In the genomic region with DNA sequence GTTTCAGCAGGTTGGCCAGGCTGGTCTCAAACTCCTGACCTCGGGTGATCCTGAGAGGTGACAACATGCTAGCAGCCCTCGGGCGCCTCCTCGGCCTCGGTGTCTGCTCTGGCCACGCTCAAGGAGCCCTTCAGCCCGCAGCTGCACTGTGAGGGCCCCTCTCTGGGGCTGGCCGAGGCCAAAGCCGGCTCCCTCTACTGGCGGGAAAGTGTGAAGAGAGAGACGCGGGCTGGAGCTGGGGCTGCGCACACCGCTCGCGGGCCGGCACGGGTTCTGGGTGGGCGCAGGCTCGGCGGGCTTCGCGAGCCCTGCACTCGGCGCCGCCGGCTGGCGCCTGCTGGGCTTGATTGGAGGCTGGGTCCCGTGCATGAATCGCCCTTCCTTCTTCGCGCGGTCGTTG, we compare ENCODE assay signal across 21 cellular contexts.
DNase-seq lines count a peak whose midpoint lies in the region; TF ChIP-seq lines count a peak whose summit lies in the region.
"Had no signal": no experiment of that assay in that cellular context is flagged by ENCODE, and none has a peak within 500 bp of the region (broad histone marks: within the 10 kb centered on the region; RNA-seq: fewer than 3 reads in every experiment).

No MANE protein-coding gene starts in this region.

- no peak overlapping the region for H3K27ac Mint-ChIP-seq in nephron progenitor cell

- intact Hi-C loops in prostate gland (cut with DNase I) = no loop called here

- H3K4me1 ChIP-seq in prostate gland (replicated peaks) = no peaks in the 10 kb centered on the region
- H3K4me1 ChIP-seq: adrenal gland had no signal

- no peak overlapping the region for H3K4me3 Mint-ChIP-seq in nephron progenitor cell

- peak; percentile 92 for DNase-seq in ELF-1 (ENCODE audit: low read depth, low spot score)
- no peak for DNase-seq in LNCaP clone FGC (ENCODE audit: low read depth)
- DNase-seq in epithelial cell of proximal tubule (ENCODE audit: low read depth) = no peak
- DNase-seq in nephron progenitor cell = peak; percentile 42
- DNase-seq in prostate gland (ENCODE audit: low spot score) = no peak
- DNase-seq in DMS 273 treated with DMSO at 0.1 percent for 48 hours (lab: John Stamatoyannopoulos, UW) = no peak
- DNase-seq in stimulated activated CD4-positive, alpha-beta T cell treated with anti-CD3 and anti-CD28 coated beads, Interleukin-4, amount 100 ng/mL, for 1 hour = no peak
- no peak for DNase-seq in activated CD4-positive, CD25-positive, alpha-beta regulatory T cell (lab: John Stamatoyannopoulos, UW)
- DNase-seq: activated CD4-positive, alpha-beta T cell treated with anti-CD3 and anti-CD28 coated beads for 1 hour; activated effector memory CD4-positive, alpha-beta T cell treated with Interleukin-2 at 50 U/mL for 16 hours; adrenal gland; central memory CD4-positive, alpha-beta T cell; COR-L47; effector memory CD4-positive, alpha-beta T cell; EL; hippocampal formation; NCI-H1092; NCI-H69; ovary; stimulated activated CD4-positive, alpha-beta T cell treated with anti-CD3 and anti-CD28 coated beads, Interleukin-4, amount 100 ng/mL, for 4 hours; substantia nigra had no signal

- no peak for TF ChIP-seq POLR2A in prostate gland (IDR thresholded peaks at IDR 0.05)

- H3K36me3 Mint-ChIP-seq in nephron progenitor cell (ENCODE audit: low read depth) = no peaks in the 10 kb centered on the region

- TF ChIP-seq CTCF in LNCaP clone FGC (IDR thresholded peaks at IDR 0.05; ENCODE audit: control insufficient read depth, extremely low read depth, insufficient read depth) (peak; percentile 7; the same call in 1 of the 2 replicates), epithelial cell of proximal tubule (conservative IDR thresholded peaks at IDR 0.05; ENCODE audit: low read depth, low read length) (peak; percentile 10), nephron progenitor cell (IDR thresholded peaks at IDR 0.05) (peak; percentile 6), prostate gland (IDR thresholded peaks at IDR 0.05) (no peak)

- peaks cover 17% of the 10 kb centered on the region for H3K9me3 Mint-ChIP-seq in nephron progenitor cell

- no peaks in the 10 kb centered on the region for H3K9me3 ChIP-seq in prostate gland
- H3K9me3 ChIP-seq: adrenal gland, ovary had no signal

- H3K36me3 ChIP-seq in prostate gland = no peaks in the 10 kb centered on the region
- H3K36me3 ChIP-seq: adrenal gland, ovary had no signal

- H3K27ac ChIP-seq in prostate gland = no peak overlapping the region
- H3K27ac ChIP-seq: adrenal gland, ovary had no signal

- peaks cover 5% of the 10 kb centered on the region for H3K27me3 Mint-ChIP-seq in nephron progenitor cell (ENCODE audit: low read depth, poor library complexity)

- no peaks in the 10 kb centered on the region for H3K27me3 ChIP-seq in prostate gland (replicated peaks; ENCODE audit: insufficient read depth)
- H3K27me3 ChIP-seq: adrenal gland, ovary had no signal

- WGBS in prostate gland = 64% methylated on average over 34 of the region's 34 CpGs

- H3K4me1 Mint-ChIP-seq in nephron progenitor cell = no peaks in the 10 kb centered on the region

- H3K4me3 ChIP-seq in LNCaP clone FGC (ENCODE audit: low read depth, low read length) (no peak overlapping the region), epithelial cell of proximal tubule (ENCODE audit: low read depth, low read length) (no peak overlapping the region), prostate gland (no peak overlapping the region)
- H3K4me3 ChIP-seq: adrenal gland, ovary had no signal

Comparison
In these comparisons a context has a peak if more than half of its experiments do, and no peak if none do; other contexts are left out.
1. DNase-seq: peak in ELF-1 (single experiment) and nephron progenitor cell (single experiment); none in LNCaP clone FGC (single experiment), epithelial cell of proximal tubule (single experiment), prostate gland (single experiment), DMS 273 treated with DMSO at 0.1 percent for 48 hours (single experiment), stimulated activated CD4-positive, alpha-beta T cell treated with anti-CD3 and anti-CD28 coated beads, Interleukin-4, amount 100 ng/mL, for 1 hour (single experiment) and activated CD4-positive, CD25-positive, alpha-beta regulatory T cell (0 of 4).
2. CTCF ChIP-seq: peak in LNCaP clone FGC (single experiment), epithelial cell of proximal tubule (single experiment) and nephron progenitor cell (single experiment); none in prostate gland (0 of 4).